11 cellular contexts compared by ENCODE assay signal in the genomic region with DNA sequence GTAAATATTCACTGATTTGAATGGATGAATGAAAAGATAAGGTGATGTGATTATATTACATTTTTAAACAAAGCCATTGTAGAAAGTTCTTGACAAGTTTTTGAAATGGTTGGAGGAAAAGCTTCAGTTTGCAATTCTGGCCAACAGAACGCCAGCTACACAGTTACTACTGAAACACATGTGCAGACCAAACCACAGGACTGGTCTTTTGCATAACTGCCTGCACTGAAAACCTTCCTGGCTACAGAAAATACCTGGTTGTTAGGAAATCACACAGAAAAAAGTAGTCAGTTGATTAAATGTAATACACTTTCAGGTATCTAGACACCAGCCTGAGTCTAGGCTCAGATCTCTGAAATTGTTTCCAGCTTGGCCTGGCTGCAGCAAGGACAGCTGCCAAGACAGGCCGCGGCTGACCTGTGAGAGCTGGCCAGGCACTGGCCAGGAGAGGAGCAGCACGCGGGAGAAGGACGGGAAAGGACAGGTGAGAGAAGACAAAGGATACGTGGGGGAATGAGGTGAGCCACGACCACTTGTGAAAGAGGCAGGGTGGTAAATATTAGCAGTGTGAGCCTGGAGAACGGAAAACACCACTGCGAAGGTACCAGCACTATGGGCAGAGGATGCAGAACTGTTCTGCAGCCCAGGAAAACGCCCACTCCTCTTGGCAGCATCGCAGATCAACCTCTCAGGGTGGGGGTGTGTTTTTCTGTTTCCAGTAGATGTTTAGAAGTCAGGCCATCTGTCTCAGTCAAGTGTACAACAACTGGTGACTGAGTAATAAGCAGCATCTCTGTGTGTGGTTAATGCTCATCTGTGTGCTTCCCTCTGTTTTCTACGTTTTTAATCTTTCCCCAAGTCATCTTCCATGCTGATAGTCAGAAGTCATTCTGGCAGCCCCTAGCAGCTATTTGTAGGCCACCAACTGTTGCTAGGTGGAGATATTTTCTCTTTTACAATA.
A peak's percentile ranks its signal among the peaks of the same experiment; 100 is the strongest.
DNase-seq lines count a peak whose midpoint lies in the region; ATAC-seq, FAIRE-seq and TF ChIP-seq lines count a peak whose summit lies in the region.
"Had no signal": no experiment of that assay in that cellular context is flagged by ENCODE, and none has a peak within 500 bp of the region (broad histone marks: within the 10 kb centered on the region; RNA-seq: fewer than 3 reads in every experiment).

No MANE protein-coding gene starts in this region.

- H2AFZ ChIP-seq in H1 (ENCODE audit: low read length), result no peak overlapping the region

- no peak overlapping the region for H3K9ac ChIP-seq in H1 (replicated peaks in 1 of 4; ENCODE audit: extremely low read depth in 1 of 4, low read depth in 3 of 4, low read length in 3 of 4)

- no peak overlapping the region for H2BK5ac ChIP-seq in H1 (ENCODE audit: low read depth, low read length)

- H2AK5ac ChIP-seq in H1 (ENCODE audit: low read depth, low read length), result peak overlapping the region; percentile 29; the same call in 1 of the 2 replicates

- no peaks in the 10 kb centered on the region for H3K36me3 ChIP-seq in H1 (ENCODE audit: control insufficient read depth in 2 of 4, insufficient read depth in 4 of 4, low read length in 3 of 4)

- no peaks in the 10 kb centered on the region for H3K4me1 Mint-ChIP-seq in activated CD4-positive, alpha-beta T cell treated with anti-CD3 and anti-CD28 coated beads for 36 hours
- no peaks in the 10 kb centered on the region for H3K4me1 Mint-ChIP-seq in activated CD4-positive, alpha-beta T cell treated with anti-CD3 and anti-CD28 coated beads, Interleukin-2, amount 10 ng/mL, durations not matched to agents 24 days and 14 days
- peaks cover 29 to 60% of the 10 kb centered on the region in 2 donors for H3K4me1 Mint-ChIP-seq in stimulated activated naive B cell treated with anti-CD40 and anti-IgM and Interleukin-4, amounts not matched to agents 10 μg/mL and 1 μg/mL and 100 μg/mL, for 72 hours

- no peak overlapping the region for H3K4me3 Mint-ChIP-seq in activated CD4-positive, alpha-beta T cell treated with anti-CD3 and anti-CD28 coated beads for 36 hours
- no peak overlapping the region for H3K4me3 Mint-ChIP-seq in activated CD4-positive, alpha-beta T cell treated with anti-CD3 and anti-CD28 coated beads, Interleukin-2, amount 10 ng/mL, durations not matched to agents 24 days and 14 days
- no peak overlapping the region for H3K4me3 Mint-ChIP-seq in stimulated activated naive B cell treated with anti-CD40 and anti-IgM and Interleukin-4, amounts not matched to agents 10 μg/mL and 1 μg/mL and 100 μg/mL, for 72 hours

- no peaks in the 10 kb centered on the region for H3K36me3 Mint-ChIP-seq in activated CD4-positive, alpha-beta T cell treated with anti-CD3 and anti-CD28 coated beads for 36 hours (ENCODE audit: low read depth)
- no peaks in the 10 kb centered on the region for H3K36me3 Mint-ChIP-seq in activated CD4-positive, alpha-beta T cell treated with anti-CD3 and anti-CD28 coated beads, Interleukin-2, amount 10 ng/mL, durations not matched to agents 24 days and 14 days (ENCODE audit: low read depth)
- peaks cover 6% of the 10 kb centered on the region in 2 donors for H3K36me3 Mint-ChIP-seq in stimulated activated naive B cell treated with anti-CD40 and anti-IgM and Interleukin-4, amounts not matched to agents 10 μg/mL and 1 μg/mL and 100 μg/mL, for 72 hours

- H3K4ac ChIP-seq in H1 (replicated peaks; ENCODE audit: insufficient read length, low read depth, low read length), result no peak overlapping the region

- H3K9me3 ChIP-seq in H1 (ENCODE audit: insufficient read depth in 2 of 2, low read depth in 1 of 2, low read length in 1 of 2), result no peaks in the 10 kb centered on the region

- H2BK12ac ChIP-seq in H1 (ENCODE audit: low read depth, low read length), result peak overlapping the region; percentile 89

- H3K9me3 Mint-ChIP-seq in activated CD4-positive, alpha-beta T cell treated with anti-CD3 and anti-CD28 coated beads for 36 hours (ENCODE audit: low read depth), result no peaks in the 10 kb centered on the region
- no peaks in the 10 kb centered on the region for H3K9me3 Mint-ChIP-seq in activated CD4-positive, alpha-beta T cell treated with anti-CD3 and anti-CD28 coated beads, Interleukin-2, amount 10 ng/mL, durations not matched to agents 24 days and 14 days
- H3K9me3 Mint-ChIP-seq in stimulated activated naive B cell treated with anti-CD40 and anti-IgM and Interleukin-4, amounts not matched to agents 10 μg/mL and 1 μg/mL and 100 μg/mL, for 72 hours, result no peaks in the 10 kb centered on the region

- POLR2A ChIA-PET in activated CD4-positive, alpha-beta T cell treated with anti-CD3 and anti-CD28 coated beads for 36 hours (lab: Charles Lee), result no interaction called here
- POLR2A ChIA-PET in H1 (lab: Charles Lee; ENCODE audit: partially characterized antibody), result no interaction called here

- no peak for TF ChIP-seq EP300 in H1 (IDR thresholded peaks at IDR 0.05; ENCODE audit: borderline replicate concordance in 1 of 2, low read depth in 2 of 2, low read length in 2 of 2)

- H3K4me2 ChIP-seq in H1 (ENCODE audit: insufficient read depth in 1 of 2, low read depth in 2 of 2, low read length in 2 of 2), result no peak overlapping the region

- no peak overlapping the region for H3K27ac ChIP-seq in H1 (ENCODE audit: low read depth, low read length)
- H3K27ac ChIP-seq: SK-N-MC had no signal

- ATAC-seq in activated CD4-positive, alpha-beta T cell treated with anti-CD3 and anti-CD28 coated beads for 36 hours, result peak; percentile 23
- peak; percentile 65 for ATAC-seq in HG03354 (IDR thresholded peaks at IDR 0.05; ENCODE audit: poor library complexity, severe bottlenecking, unreplicated experiment)
- peak; percentile 29 to 55 for ATAC-seq in stimulated activated naive B cell treated with anti-CD40 and anti-IgM and Interleukin-4, amounts not matched to agents 10 μg/mL and 1 μg/mL and 100 μg/mL, for 72 hours (replicated peaks)

- H3K27ac Mint-ChIP-seq in activated CD4-positive, alpha-beta T cell treated with anti-CD3 and anti-CD28 coated beads for 36 hours, result no peak overlapping the region
- H3K27ac Mint-ChIP-seq in activated CD4-positive, alpha-beta T cell treated with anti-CD3 and anti-CD28 coated beads, Interleukin-2, amount 10 ng/mL, durations not matched to agents 24 days and 14 days, result no peak overlapping the region
- no peak overlapping the region for H3K27ac Mint-ChIP-seq in stimulated activated naive B cell treated with anti-CD40 and anti-IgM and Interleukin-4, amounts not matched to agents 10 μg/mL and 1 μg/mL and 100 μg/mL, for 72 hours

- H3K23ac ChIP-seq in H1 (ENCODE audit: insufficient read length), result no peak overlapping the region

- no peak overlapping the region for H2BK120ac ChIP-seq in H1 (replicated peaks; ENCODE audit: low read depth, low read length)

- FAIRE-seq in H1 (lab: Jason Lieb, UNC), result no peak

- H4K8ac ChIP-seq in H1 (ENCODE audit: extremely low read depth, insufficient read depth, low read length), result no peak overlapping the region

- no peak for DNase-seq in activated CD4-positive, alpha-beta T cell treated with anti-CD3 and anti-CD28 coated beads for 36 hours
- no peak for DNase-seq in activated CD4-positive, alpha-beta T cell treated with anti-CD3 and anti-CD28 coated beads, Interleukin-2, amount 10 ng/mL, durations not matched to agents 24 days and 14 days
- peak in 1 of 2 experiments; percentile 37 for DNase-seq in H1 (ENCODE audit: low read depth in 1 of 2, low spot score in 2 of 2)
- no peak for DNase-seq in stimulated activated naive B cell treated with anti-CD40 and anti-IgM and Interleukin-4, amounts not matched to agents 10 μg/mL and 1 μg/mL and 100 μg/mL, for 72 hours
- no peak for DNase-seq in T-helper 9 cell
- no peak for DNase-seq in EL
- DNase-seq in SHP77 treated with DMSO at 0.1 percent for 48 hours (lab: John Stamatoyannopoulos, UW), result no peak
- DNase-seq: activated naive CD4-positive, alpha-beta T cell treated with Interleukin-2 at 50 U/mL for 16 hours had no signal

- CTCF ChIA-PET in activated CD4-positive, alpha-beta T cell treated with anti-CD3 and anti-CD28 coated beads for 36 hours (lab: Charles Lee), result no interaction called here
- CTCF ChIA-PET in H1 (lab: Charles Lee; ENCODE audit: partially characterized antibody), result interaction anchor here (1.3 to 1.5 kb wide), 2 partner anchors 11 to 35 kb away, joined by 3 read pairs; no protein-coding TSS in a partner anchor

- no peak for TF ChIP-seq RAD21 in H1 (IDR thresholded peaks at IDR 0.05 in 1 of 2, conservative IDR thresholded peaks at IDR 0.05 in 1 of 2; ENCODE audit: low read depth in 2 of 2, low read length in 2 of 2)

- H3K79me2 ChIP-seq in H1 (ENCODE audit: control insufficient read depth in 1 of 2, insufficient read depth in 2 of 2, low read length in 2 of 2), result peaks cover 4 to 67% of the 10 kb centered on the region in 2 experiments

- peaks cover 10 to 23% (median 16%) of the 10 kb centered on the region in 4 experiments for H3K4me1 ChIP-seq in H1 (replicated peaks in 1 of 4; ENCODE audit: control insufficient read depth in 3 of 4, insufficient read depth in 4 of 4, low read length in 3 of 4)

- peaks cover 1 to 3% of the 10 kb centered on the region in 2 experiments for H4K20me1 ChIP-seq in H1 (replicated peaks in 1 of 2; ENCODE audit: control insufficient read depth in 1 of 2, insufficient read depth in 2 of 2, low read length in 2 of 2)

- H3K27me3 Mint-ChIP-seq in activated CD4-positive, alpha-beta T cell treated with anti-CD3 and anti-CD28 coated beads for 36 hours, result peaks cover 39% of the 10 kb centered on the region
- H3K27me3 Mint-ChIP-seq in activated CD4-positive, alpha-beta T cell treated with anti-CD3 and anti-CD28 coated beads, Interleukin-2, amount 10 ng/mL, durations not matched to agents 24 days and 14 days, result peaks cover 33% of the 10 kb centered on the region
- no peaks in the 10 kb centered on the region for H3K27me3 Mint-ChIP-seq in stimulated activated naive B cell treated with anti-CD40 and anti-IgM and Interleukin-4, amounts not matched to agents 10 μg/mL and 1 μg/mL and 100 μg/mL, for 72 hours

- H3K18ac ChIP-seq in H1 (ENCODE audit: extremely low read depth, low read length), result no peak overlapping the region; the same call in 1 of the 2 replicates

- no peak for TF ChIP-seq CTCF in H1 (IDR thresholded peaks at IDR 0.05; ENCODE audit: control extremely low read depth in 1 of 3, insufficient read depth in 1 of 3, low read depth in 1 of 3, low read length in 3 of 3)

- H3K4me3 ChIP-seq in H1 (ENCODE audit: extremely low read depth in 1 of 4, insufficient read depth in 2 of 4, low read depth in 3 of 4, low read length in 4 of 4), result no peak overlapping the region
- H3K4me3 ChIP-seq: lung, SK-N-MC had no signal

- intact Hi-C loops in activated CD4-positive, alpha-beta T cell treated with anti-CD3 and anti-CD28 coated beads for 36 hours (cut with DNase I, micrococcal nuclease), result no loop called here
- intact Hi-C loops in activated CD4-positive, alpha-beta T cell treated with anti-CD3 and anti-CD28 coated beads, Interleukin-2, amount 10 ng/mL, durations not matched to agents 24 days and 14 days (cut with micrococcal nuclease), result no loop called here

- no peak overlapping the region; the same call in 1 of the 2 replicates for H2BK20ac ChIP-seq in H1 (ENCODE audit: low read length)

- no peak overlapping the region for H3K14ac ChIP-seq in H1 (ENCODE audit: insufficient read length)

- no peak overlapping the region for H3K56ac ChIP-seq in H1 (replicated peaks; ENCODE audit: insufficient read length, low read depth, low read length)

- no peak overlapping the region for H4K5ac ChIP-seq in H1 (ENCODE audit: insufficient read length, low read depth, low read length)

- peaks cover 16% of the 10 kb centered on the region for H3K79me1 ChIP-seq in H1 (ENCODE audit: low read depth, low read length)

- no peak for TF ChIP-seq POLR2A in H1 (IDR thresholded peaks at IDR 0.05; ENCODE audit: control extremely low read depth in 1 of 2, low read depth in 2 of 2, low read length in 2 of 2)

- no peak overlapping the region for H2BK15ac ChIP-seq in H1 (ENCODE audit: low read length)

- no peaks in the 10 kb centered on the region; the same call in 1 of the 2 replicates for H3K23me2 ChIP-seq in H1 (ENCODE audit: low read depth, low read length)

- H4K91ac ChIP-seq in H1 (replicated peaks; ENCODE audit: insufficient read length, low read length), result no peak overlapping the region

- 83% methylated on average over 13 of the region's 13 CpGs; no CpG with 5 or more reads in 1 of the 2 experiments for WGBS in H1 (ENCODE audit: extremely low coverage in 1 of 2, insufficient coverage in 1 of 2, insufficient read length in 1 of 2, insufficient replicate concordance in 2 of 2, low coverage in 1 of 2, low lambda C conversion rate in 2 of 2, missing lambda C conversion rate in 1 of 2), 2 experiments

- H3K27me3 ChIP-seq in H1 (replicated peaks in 1 of 4; ENCODE audit: control insufficient read depth in 3 of 4, extremely low read depth in 1 of 4, insufficient read depth in 3 of 4, low read length in 3 of 4), result no peaks in the 10 kb centered on the region; a peak in 1 of 7 replicates
